8 cellular contexts compared by ENCODE assay signal in genomic region chr7:105656922-105657521, GRCh38.
DNase-seq lines count a peak whose midpoint lies in the region; ATAC-seq and TF ChIP-seq lines count a peak whose summit lies in the region.

No MANE protein-coding gene starts in this region.

- no peaks in the 10 kb centered on the region for H3K9me3 ChIP-seq in heart right ventricle

- peak; percentile 35 to 82 (median 62) for TF ChIP-seq CTCF in heart right ventricle (IDR thresholded peaks at IDR 0.05)
- TF ChIP-seq CTCF in foreskin fibroblast (IDR thresholded peaks at IDR 0.05; ENCODE audit: low read depth, low read length): peak; percentile 78

- DNase-seq in heart right ventricle: no peak
- no peak for DNase-seq in Right ventricle myocardium superior
- DNase-seq in NCI-H774 (lab: John Stamatoyannopoulos, UW): peak; percentile 6
- DNase-seq in activated T-cell treated with anti-CD3 and anti-CD28 coated beads for 4 hours: peak; percentile 64
- peak in 1 of 2 donors; percentile 40 for DNase-seq in foreskin fibroblast
- DNase-seq in stimulated activated CD4-positive, alpha-beta T cell treated with anti-CD3 and anti-CD28 coated beads, Interleukin-1b, Interleukin-23, amount 100 ng/mL, for 48 hours: peak; percentile 66

- ATAC-seq in heart right ventricle (no peak), Right ventricle myocardium superior (ENCODE audit: poor library complexity) (no peak), GM21526 (IDR thresholded peaks at IDR 0.05; ENCODE audit: low FRiP score, unreplicated experiment) (no peak), HG03457 (IDR thresholded peaks at IDR 0.05; ENCODE audit: unreplicated experiment) (no peak)

- peaks cover 0 to 33% (median 0%) of the 10 kb centered on the region in 9 donors for H3K36me3 ChIP-seq in heart right ventricle

- H3K27ac ChIP-seq in heart right ventricle: no peak overlapping the region

- peaks cover 0 to 18% (median 15%) of the 10 kb centered on the region in 9 donors for H3K4me1 ChIP-seq in heart right ventricle

- H3K27me3 ChIP-seq in heart right ventricle: no peaks in the 10 kb centered on the region

- WGBS in heart right ventricle, 2 donors: 79 to 82% methylated on average over 7 of the region's 7 CpGs

- H3K4me3 ChIP-seq in heart right ventricle: no peak overlapping the region
- H3K4me3 ChIP-seq in foreskin fibroblast (ENCODE audit: low read depth in 1 of 2, low read length in 2 of 2): no peak overlapping the region

- intact Hi-C loops in heart right ventricle (cut with DNase I) (loop anchor here in 7 of 10 donors (10.0 kb wide), 10 partner anchors 48 to 508 kb away; partner anchors contain the start of gene ATXN7L1 (in 4 of the 7)), Right ventricle myocardium superior (cut with DNase I) (loop anchor here (10.0 kb wide), 2 partner anchors 68 to 508 kb away; no protein-coding TSS in a partner anchor)

Comparison
In these comparisons a context has a peak if more than half of its experiments do, and no peak if none do; other contexts are left out.
1. DNase-seq: peak in NCI-H774 (single experiment), activated T-cell treated with anti-CD3 and anti-CD28 coated beads for 4 hours (single experiment) and stimulated activated CD4-positive, alpha-beta T cell treated with anti-CD3 and anti-CD28 coated beads, Interleukin-1b, Interleukin-23, amount 100 ng/mL, for 48 hours (single experiment); none in heart right ventricle (0 of 2) and Right ventricle myocardium superior (single experiment).